10 cellular contexts compared by ENCODE assay signal in genomic region chr20:63854069-63854765, GRCh38. TPM values are rescaled to one million over a fixed set of nuclear protein-coding genes. Genes with fewer than 3 reads are reported as not detected.
DNase-seq lines count a peak whose midpoint lies in the region; ATAC-seq and TF ChIP-seq lines count a peak whose summit lies in the region.
"Had no signal": no experiment of that assay in that cellular context is flagged by ENCODE, and none has a peak within 500 bp of the region (broad histone marks: within the 10 kb centered on the region; RNA-seq: fewer than 3 reads in every experiment).

No MANE protein-coding gene starts in this region.

- TF ChIP-seq CTCF in nephron (IDR thresholded peaks at IDR 0.05; ENCODE audit: unreplicated experiment in 3 of 3) (no peak), progenitor cell of endocrine pancreas (IDR thresholded peaks at IDR 0.05; ENCODE audit: unreplicated experiment) (no peak)

- H3K4me1 ChIP-seq in effector memory CD4-positive, alpha-beta T cell (ENCODE audit: control insufficient read depth, insufficient read depth, low read length, poor library complexity, severe bottlenecking): peaks cover 26% of the 10 kb centered on the region

- H3K27ac Mint-ChIP-seq in nephron: peak overlapping the region; percentile 33 to 67 (median 35)
- no peak overlapping the region for H3K27ac Mint-ChIP-seq in progenitor cell of endocrine pancreas
- H3K27ac Mint-ChIP-seq in activated naive CD4-positive, alpha-beta T cell treated with anti-CD3 and anti-CD28 coated beads, Interleukin-2, amount 50 U/mL, for 72 hours: no peak overlapping the region

- ATAC-seq in activated naive CD4-positive, alpha-beta T cell treated with anti-CD3 and anti-CD28 coated beads, Interleukin-2, amount 50 U/mL, for 72 hours: no peak
- no peak for ATAC-seq in GM21786 (IDR thresholded peaks at IDR 0.05; ENCODE audit: unreplicated experiment)

- H3K4me1 Mint-ChIP-seq in nephron (peaks cover 35% of the 10 kb centered on the region), progenitor cell of endocrine pancreas (ENCODE audit: low read depth) (peaks cover 8% of the 10 kb centered on the region)

- H3K9me3 Mint-ChIP-seq in nephron (no peaks in the 10 kb centered on the region), progenitor cell of endocrine pancreas (ENCODE audit: low read depth) (no peaks in the 10 kb centered on the region)
- no peaks in the 10 kb centered on the region for H3K9me3 Mint-ChIP-seq in activated naive CD4-positive, alpha-beta T cell treated with anti-CD3 and anti-CD28 coated beads, Interleukin-2, amount 50 U/mL, for 72 hours

- no peak overlapping the region for H3K4me3 Mint-ChIP-seq in nephron
- no peak overlapping the region for H3K4me3 Mint-ChIP-seq in progenitor cell of endocrine pancreas (ENCODE audit: low read depth)

- H3K36me3 Mint-ChIP-seq in nephron (ENCODE audit: low read depth): no peaks in the 10 kb centered on the region
- no peaks in the 10 kb centered on the region for H3K36me3 Mint-ChIP-seq in progenitor cell of endocrine pancreas (ENCODE audit: insufficient read depth)
- H3K36me3 Mint-ChIP-seq in activated naive CD4-positive, alpha-beta T cell treated with anti-CD3 and anti-CD28 coated beads, Interleukin-2, amount 50 U/mL, for 72 hours: no peaks in the 10 kb centered on the region

- H3K4me3 ChIP-seq in effector memory CD4-positive, alpha-beta T cell (ENCODE audit: insufficient read depth, low read depth, low read length, poor library complexity, severe bottlenecking): no peak overlapping the region

- H3K36me3 ChIP-seq in effector memory CD4-positive, alpha-beta T cell (ENCODE audit: control insufficient read depth, insufficient read depth, low read length): no peaks in the 10 kb centered on the region

- H3K9me3 ChIP-seq in effector memory CD4-positive, alpha-beta T cell (ENCODE audit: control insufficient read depth, low read length): no peaks in the 10 kb centered on the region

- H3K27me3 Mint-ChIP-seq in nephron (ENCODE audit: low read depth) (no peaks in the 10 kb centered on the region), progenitor cell of endocrine pancreas (peaks cover 11% of the 10 kb centered on the region)

- H3K27me3 ChIP-seq in effector memory CD4-positive, alpha-beta T cell (replicated peaks; ENCODE audit: control insufficient read depth, insufficient read depth, low read length, poor library complexity, severe bottlenecking): peaks cover 6% of the 10 kb centered on the region

- no peak overlapping the region for H3K27ac ChIP-seq in effector memory CD4-positive, alpha-beta T cell (ENCODE audit: insufficient read depth, low read length, poor library complexity, severe bottlenecking)

- DNase-seq in 8988T (peak; percentile 66), Kasumi-1 (lab: John Stamatoyannopoulos, UW) (peak; percentile 32 to 43), epidermal melanocyte (ENCODE audit: insufficient read length, low spot score) (peak; percentile 72), progenitor cell of endocrine pancreas (ENCODE audit: low spot score, unreplicated experiment) (no peak)
- no peak for DNase-seq in effector memory CD4-positive, alpha-beta T cell
- DNase-seq in activated naive CD4-positive, alpha-beta T cell treated with anti-CD3 and anti-CD28 coated beads, Interleukin-2, amount 50 U/mL, for 72 hours (ENCODE audit: low spot score in 2 of 2): no peak
- DNase-seq: activated effector memory CD4-positive, alpha-beta T cell treated with Interleukin-2 at 50 U/mL for 16 hours; AML-193 had no signal

RNA-seq across cellular contexts. Expression of gene ABHD16B, which starts 7.1 kb away (rescaled TPM):
- total RNA-seq in progenitor cell of endocrine pancreas: not detected in 2 replicates
- not detected for total RNA-seq in activated naive CD4-positive, alpha-beta T cell treated with anti-CD3 and anti-CD28 coated beads, Interleukin-2, amount 50 U/mL, for 72 hours

RNA-seq across cellular contexts. Expression of gene TPD52L2, which starts 10.9 kb away (rescaled TPM):
- 85.0 and 88.1 TPM in 2 replicates for total RNA-seq in progenitor cell of endocrine pancreas
- 10 to 100 TPM; 31.3 to 62.1 TPM for total RNA-seq in activated naive CD4-positive, alpha-beta T cell treated with anti-CD3 and anti-CD28 coated beads, Interleukin-2, amount 50 U/mL, for 72 hours

RNA-seq across cellular contexts. Expression of gene ZBTB46, which starts 23.2 kb away (rescaled TPM):
- total RNA-seq in progenitor cell of endocrine pancreas: 31.2 and 32.2 TPM in 2 replicates
- 1 to 10 TPM in 1 of 2 donors, under 1 TPM in 1; 0.39 to 1.2 TPM for total RNA-seq in activated naive CD4-positive, alpha-beta T cell treated with anti-CD3 and anti-CD28 coated beads, Interleukin-2, amount 50 U/mL, for 72 hours

RNA-seq across cellular contexts. Expression of gene DNAJC5, which starts 40.7 kb away (rescaled TPM):
- total RNA-seq in progenitor cell of endocrine pancreas: 41.8 and 42.3 TPM in 2 replicates
- total RNA-seq in activated naive CD4-positive, alpha-beta T cell treated with anti-CD3 and anti-CD28 coated beads, Interleukin-2, amount 50 U/mL, for 72 hours: 10 to 100 TPM; 30.7 to 41.9 TPM

Comparison
In these comparisons a context has a peak if more than half of its experiments do, and no peak if none do; other contexts are left out.
1. DNase-seq: peak in 8988T (single experiment), Kasumi-1 (2 of 2) and epidermal melanocyte (single experiment); none in effector memory CD4-positive, alpha-beta T cell (0 of 3), progenitor cell of endocrine pancreas (single experiment) and activated naive CD4-positive, alpha-beta T cell treated with anti-CD3 and anti-CD28 coated beads, Interleukin-2, amount 50 U/mL, for 72 hours (0 of 2).
2. H3K27ac Mint-ChIP-seq: peak in nephron (3 of 3); none in progenitor cell of endocrine pancreas (single experiment) and activated naive CD4-positive, alpha-beta T cell treated with anti-CD3 and anti-CD28 coated beads, Interleukin-2, amount 50 U/mL, for 72 hours (0 of 2).
3. RNA of gene ZBTB46, which starts 23.2 kb away (total RNA-seq): 31.2 to 32.2 TPM in progenitor cell of endocrine pancreas; 0.39 to 1.2 TPM in activated naive CD4-positive, alpha-beta T cell treated with anti-CD3 and anti-CD28 coated beads, Interleukin-2, amount 50 U/mL, for 72 hours; every median in the first group is over 10 times any median in the second.